Comparison of ENCODE assay signal across 11 cellular contexts in the genomic region with DNA sequence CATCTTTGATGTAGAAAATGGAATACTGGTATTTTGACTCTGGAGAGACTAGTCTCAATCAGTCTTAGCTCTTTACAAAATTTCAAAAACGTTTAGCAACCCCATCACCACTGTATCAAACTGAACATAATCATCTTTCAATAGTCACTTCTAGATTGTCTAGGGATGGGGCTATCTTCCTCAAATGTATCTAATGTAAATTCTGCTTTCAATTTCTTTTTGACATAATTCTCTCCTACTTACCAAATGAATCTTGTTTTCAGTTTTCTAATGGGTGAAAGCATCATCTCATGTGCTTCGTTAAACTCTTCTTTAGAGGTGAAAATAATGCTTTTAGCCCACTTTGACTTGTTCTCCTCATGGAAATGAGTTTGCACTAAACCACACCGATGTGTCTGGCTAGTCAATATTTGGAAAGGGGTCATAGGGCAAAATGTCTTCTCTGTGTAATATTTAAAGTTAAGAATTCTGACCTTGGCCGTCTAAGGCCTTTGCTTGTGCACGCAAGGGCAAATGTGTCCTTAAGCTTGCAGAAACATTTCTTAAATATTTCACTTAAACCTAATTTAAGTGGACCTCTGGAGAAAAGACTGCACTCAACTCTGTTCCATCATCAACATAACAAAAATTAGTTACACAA. TPM values are rescaled to one million over a fixed set of nuclear protein-coding genes. Genes with fewer than 3 reads are reported as not detected.
DNase-seq lines count a peak whose midpoint lies in the region; ATAC-seq and TF ChIP-seq lines count a peak whose summit lies in the region.
"Had no signal": no experiment of that assay in that cellular context is flagged by ENCODE, and none has a peak within 500 bp of the region (broad histone marks: within the 10 kb centered on the region; RNA-seq: fewer than 3 reads in every experiment).

No MANE protein-coding gene starts in this region.

- H3K4me3 ChIP-seq in Caco-2 (ENCODE audit: low read depth, low read length) (no peak overlapping the region), H7 (ENCODE audit: insufficient read depth, low read depth, low read length) (no peak overlapping the region)
- H3K4me3 ChIP-seq: PC-9 had no signal

- POLR2A ChIA-PET in Caco-2 (lab: Charles Lee): interaction anchor here (1.2 kb wide), 1 partner anchor 16 kb away, joined by 3 read pairs; no protein-coding TSS in a partner anchor
- POLR2A ChIA-PET in activated CD8-positive, alpha-beta T cell treated with anti-CD3 and anti-CD28 coated beads, Interleukin-2, amount 10 ng/mL, durations not matched to agents 7 days and 5 days (lab: Charles Lee): interaction anchor here (1.0 kb wide), 1 partner anchor 240 kb away, joined by 3 read pairs; no protein-coding TSS in a partner anchor

- peak; percentile 48 for ATAC-seq in GM21390 (IDR thresholded peaks at IDR 0.05; ENCODE audit: unreplicated experiment)
- ATAC-seq in activated CD8-positive, alpha-beta T cell treated with anti-CD3 and anti-CD28 coated beads, Interleukin-2, amount 10 ng/mL, durations not matched to agents 7 days and 5 days: no peak
- peak in 1 of 2 donors; percentile 20 for ATAC-seq in naive B cell (ENCODE audit: low read depth in 2 of 2)

- intact Hi-C loops in Caco-2 (cut with micrococcal nuclease; ENCODE audit: unreplicated experiment): loop anchor here (1.0 kb wide), 1 partner anchor 16 kb away; no protein-coding TSS in a partner anchor

- H3K27me3 Mint-ChIP-seq in Caco-2 (ENCODE audit: insufficient read depth, unreplicated experiment): no peaks in the 10 kb centered on the region
- no peaks in the 10 kb centered on the region for H3K27me3 Mint-ChIP-seq in activated CD8-positive, alpha-beta T cell treated with anti-CD3 and anti-CD28 coated beads, Interleukin-2, amount 10 ng/mL, durations not matched to agents 7 days and 5 days (ENCODE audit: low read depth)
- H3K27me3 Mint-ChIP-seq in naive B cell: no peaks in the 10 kb centered on the region

- no peaks in the 10 kb centered on the region for H3K9me3 ChIP-seq in Caco-2

- BruUV-seq in Caco-2 (replicated peaks; lab: Mats Ljungman, UMichigan): no TSS peak

- H3K4me3 Mint-ChIP-seq in Caco-2 (ENCODE audit: unreplicated experiment) (no peak overlapping the region), naive B cell (peak overlapping the region in 5 of 8 donors; percentile 0 to 43 (median 33))
- no peak overlapping the region for H3K4me3 Mint-ChIP-seq in activated CD8-positive, alpha-beta T cell treated with anti-CD3 and anti-CD28 coated beads, Interleukin-2, amount 10 ng/mL, durations not matched to agents 7 days and 5 days

- peaks cover 76% of the 10 kb centered on the region for H3K4me1 ChIP-seq in Caco-2

- no peak for TF ChIP-seq CTCF in Caco-2 (IDR thresholded peaks at IDR 0.05; ENCODE audit: insufficient read depth in 1 of 2, low read depth in 1 of 2, low read length in 1 of 2, severe bottlenecking in 1 of 2, unreplicated experiment in 1 of 2)

- DNase-seq in Caco-2 (no peak), naive B cell (no peak), CD1c-positive myeloid dendritic cell (ENCODE audit: extremely low spot score) (no peak), H7 (no peak), A172 (ENCODE audit: low spot score) (no peak), SK-N-DZ (ENCODE audit: low spot score) (no peak)
- no peak for DNase-seq in activated CD8-positive, alpha-beta T cell treated with anti-CD3 and anti-CD28 coated beads, Interleukin-2, amount 10 ng/mL, durations not matched to agents 7 days and 5 days
- DNase-seq: C1 segment of cervical spinal cord, NCI-H187, PC-9 had no signal

- peaks cover 66% of the 10 kb centered on the region for H3K4me1 Mint-ChIP-seq in Caco-2 (ENCODE audit: low read depth, unreplicated experiment)
- peaks cover 55% of the 10 kb centered on the region for H3K4me1 Mint-ChIP-seq in activated CD8-positive, alpha-beta T cell treated with anti-CD3 and anti-CD28 coated beads, Interleukin-2, amount 10 ng/mL, durations not matched to agents 7 days and 5 days (ENCODE audit: low read depth)
- H3K4me1 Mint-ChIP-seq in naive B cell: peaks cover 74 to 92% (median 75%) of the 10 kb centered on the region in 3 donors

- H3K36me3 ChIP-seq in Caco-2 (ENCODE audit: control insufficient read depth, insufficient read depth, low read length): 0 out of 2 replicates have a peak, but pooled peaks cover 3% of the 10 kb centered on the region
- H3K36me3 ChIP-seq in H7 (replicated peaks; ENCODE audit: control insufficient read depth, insufficient read depth, low read length): no peaks in the 10 kb centered on the region

- H3K27me3 ChIP-seq in Caco-2 (replicated peaks; ENCODE audit: control insufficient read depth, insufficient read depth, low read length) (no peaks in the 10 kb centered on the region), H7 (ENCODE audit: control insufficient read depth, insufficient read depth, low read length) (no peaks in the 10 kb centered on the region)

- peaks cover 11% of the 10 kb centered on the region for H3K9me3 Mint-ChIP-seq in Caco-2 (ENCODE audit: unreplicated experiment)
- no peaks in the 10 kb centered on the region for H3K9me3 Mint-ChIP-seq in activated CD8-positive, alpha-beta T cell treated with anti-CD3 and anti-CD28 coated beads, Interleukin-2, amount 10 ng/mL, durations not matched to agents 7 days and 5 days (ENCODE audit: insufficient read depth)
- H3K9me3 Mint-ChIP-seq in naive B cell: peaks cover 0 to 2% (median 0%) of the 10 kb centered on the region in 7 donors

- peaks cover 36% of the 10 kb centered on the region for H3K36me3 Mint-ChIP-seq in Caco-2 (ENCODE audit: insufficient read depth, unreplicated experiment)
- H3K36me3 Mint-ChIP-seq in activated CD8-positive, alpha-beta T cell treated with anti-CD3 and anti-CD28 coated beads, Interleukin-2, amount 10 ng/mL, durations not matched to agents 7 days and 5 days (ENCODE audit: low read depth): peaks cover 19% of the 10 kb centered on the region
- peaks cover 13 to 14% of the 10 kb centered on the region in 2 donors for H3K36me3 Mint-ChIP-seq in naive B cell

- H3K27ac Mint-ChIP-seq in Caco-2 (ENCODE audit: unreplicated experiment): peak overlapping the region; percentile 6
- H3K27ac Mint-ChIP-seq in activated CD8-positive, alpha-beta T cell treated with anti-CD3 and anti-CD28 coated beads, Interleukin-2, amount 10 ng/mL, durations not matched to agents 7 days and 5 days: peak overlapping the region; percentile 51
- H3K27ac Mint-ChIP-seq in naive B cell: peak overlapping the region; percentile 12 to 87 (median 56)

- CTCF ChIA-PET in Caco-2 (lab: Charles Lee): interaction anchor here (0.7 kb wide), 1 partner anchor 20 kb away, joined by 4 read pairs; no protein-coding TSS in a partner anchor
- CTCF ChIA-PET in activated CD8-positive, alpha-beta T cell treated with anti-CD3 and anti-CD28 coated beads, Interleukin-2, amount 10 ng/mL, durations not matched to agents 7 days and 5 days (lab: Charles Lee): interaction anchor here (0.6 to 4.4 kb wide), 4 partner anchors 12 to 302 kb away, joined by 3 to 24 read pairs (median 3); a partner anchor contains a TSS

RNA-seq across cellular contexts. Expression of a gene that starts 5.2 kb away (rescaled TPM):
- 65.7 and 69.4 TPM in 2 replicates for total RNA-seq in Caco-2 (2022)
- 10 to 100 TPM; 25.9 to 31.4 TPM for total RNA-seq in activated CD8-positive, alpha-beta T cell treated with anti-CD3 and anti-CD28 coated beads, Interleukin-2, amount 10 ng/mL, durations not matched to agents 7 days and 5 days
- 10 to 100 TPM; 27.7 to 52.1 (median 35.6) TPM for polyA plus RNA-seq in naive B cell (ENCODE audit: low read depth in 6 of 6)
- total RNA-seq in H7 (2014; rRNA removed; shearing (Covaris generic)): 14.4 and 17.5 TPM in 2 replicates
- total RNA-seq in A172 (2014; rRNA removed; shearing (Covaris generic)): 4.1 and 6.9 TPM in 2 replicates
- polyA plus RNA-seq in SK-N-DZ (2014; cell fraction: cytosol; rRNA removed): 3.9 and 4.0 TPM in 2 replicates
- 6.9 and 20.1 TPM in 2 replicates for polyA plus RNA-seq in SK-N-DZ (2014; cell fraction: nucleus; rRNA removed)

RNA-seq across cellular contexts. Expression of a gene that starts 51.0 kb away (rescaled TPM):
- 167 and 168 TPM in 2 replicates for total RNA-seq in Caco-2 (2022)
- 10 to 100 TPM; 56.5 to 60.0 TPM for total RNA-seq in activated CD8-positive, alpha-beta T cell treated with anti-CD3 and anti-CD28 coated beads, Interleukin-2, amount 10 ng/mL, durations not matched to agents 7 days and 5 days
- 10 to 100 TPM; 18.0 to 23.3 (median 20.9) TPM for polyA plus RNA-seq in naive B cell (ENCODE audit: low read depth in 6 of 6)
- 138 and 159 TPM in 2 replicates for total RNA-seq in H7 (2014; rRNA removed; shearing (Covaris generic))
- total RNA-seq in A172 (2014; rRNA removed; shearing (Covaris generic)): 84.3 and 91.6 TPM in 2 replicates
- 32.6 and 33.7 TPM in 2 replicates for polyA plus RNA-seq in SK-N-DZ (2014; cell fraction: cytosol; rRNA removed)
- 8.5 and 11.4 TPM in 2 replicates for polyA plus RNA-seq in SK-N-DZ (2014; cell fraction: nucleus; rRNA removed)

Comparison
In these comparisons a context has a peak if more than half of its experiments do, and no peak if none do; other contexts are left out.
1. H3K4me3 Mint-ChIP-seq: peak in naive B cell (5 of 8); none in Caco-2 (single experiment) and activated CD8-positive, alpha-beta T cell treated with anti-CD3 and anti-CD28 coated beads, Interleukin-2, amount 10 ng/mL, durations not matched to agents 7 days and 5 days (single experiment).
2. Peak in every context shown above with its lines, with median percentiles within 50 percentile points of each other: H3K27ac Mint-ChIP-seq.